In genomic region chr2:209933499-209934458, GRCh38 we compare ENCODE assay signal across 11 cellular contexts.
DNase-seq lines count a peak whose midpoint lies in the region; ATAC-seq, FAIRE-seq and TF ChIP-seq lines count a peak whose summit lies in the region.
"Had no signal": no experiment of that assay in that cellular context is flagged by ENCODE, and none has a peak within 500 bp of the region (broad histone marks: within the 10 kb centered on the region; RNA-seq: fewer than 3 reads in every experiment).

No MANE protein-coding gene starts in this region.

- no peaks in the 10 kb centered on the region for H3K36me3 ChIP-seq in endodermal cell (ENCODE audit: control insufficient read depth, insufficient read depth, low read length)
- H3K36me3 ChIP-seq in naive thymus-derived CD4-positive, alpha-beta T cell (ENCODE audit: control insufficient read depth in 2 of 3, insufficient read depth in 3 of 3, low read length in 3 of 3), result no peaks in the 10 kb centered on the region
- H3K36me3 ChIP-seq: SJSA1 had no signal

- no peaks in the 10 kb centered on the region for H3K4me1 ChIP-seq in endodermal cell (ENCODE audit: control insufficient read depth, insufficient read depth, low read length)
- no peaks in the 10 kb centered on the region for H3K4me1 ChIP-seq in naive thymus-derived CD4-positive, alpha-beta T cell (ENCODE audit: control insufficient read depth in 2 of 2, insufficient read depth in 2 of 2, low read length in 2 of 2)
- H3K4me1 ChIP-seq: SJSA1 had no signal

- peaks cover 5% of the 10 kb centered on the region for H3K4me1 Mint-ChIP-seq in endodermal cell
- no peaks in the 10 kb centered on the region for H3K4me1 Mint-ChIP-seq in naive thymus-derived CD4-positive, alpha-beta T cell
- H3K4me1 Mint-ChIP-seq: IgD-negative memory B cell had no signal

- H3K27me3 ChIP-seq in endodermal cell (ENCODE audit: control insufficient read depth, insufficient read depth, low read length, poor library complexity, severe bottlenecking), result no peaks in the 10 kb centered on the region
- no peaks in the 10 kb centered on the region for H3K27me3 ChIP-seq in naive thymus-derived CD4-positive, alpha-beta T cell (ENCODE audit: control insufficient read depth in 2 of 2, insufficient read depth in 2 of 2, low read length in 2 of 2)
- H3K27me3 ChIP-seq: SJSA1 had no signal

- no peak for FAIRE-seq in GM12891 (lab: Jason Lieb, UNC)

- H3K9me3 Mint-ChIP-seq in endodermal cell, result no peaks in the 10 kb centered on the region
- no peaks in the 10 kb centered on the region for H3K9me3 Mint-ChIP-seq in naive thymus-derived CD4-positive, alpha-beta T cell

- H3K36me3 Mint-ChIP-seq in endodermal cell (ENCODE audit: low read depth), result no peaks in the 10 kb centered on the region
- H3K36me3 Mint-ChIP-seq in naive thymus-derived CD4-positive, alpha-beta T cell, result no peaks in the 10 kb centered on the region
- H3K36me3 Mint-ChIP-seq: IgD-negative memory B cell had no signal

- TF ChIP-seq CTCF in endodermal cell (conservative IDR thresholded peaks at IDR 0.05), result no peak

- CTCF ChIA-PET in naive thymus-derived CD4-positive, alpha-beta T cell (lab: Charles Lee), result no interaction called here

- H3K27me3 Mint-ChIP-seq in endodermal cell (ENCODE audit: insufficient read depth), result no peaks in the 10 kb centered on the region
- H3K27me3 Mint-ChIP-seq in naive thymus-derived CD4-positive, alpha-beta T cell, result peaks cover 0 to 19% (median 10%) of the 10 kb centered on the region in 5 donors

- DNase-seq in ELR (ENCODE audit: low read depth) (peak; percentile 15), foreskin melanocyte (peak; percentile 97), pulmonary artery endothelial cell (ENCODE audit: low read depth, low spot score) (peak; percentile 2), endodermal cell (no peak), GM12891 (ENCODE audit: insufficient read length, low spot score) (no peak)
- no peak for DNase-seq in naive thymus-derived CD4-positive, alpha-beta T cell
- DNase-seq: stimulated activated CD4-positive, alpha-beta T cell treated with anti-CD3 and anti-CD28 coated beads, Interleukin-1b, Interleukin-23, amount 100 ng/mL, for 48 hours had no signal

- intact Hi-C loops in naive thymus-derived CD4-positive, alpha-beta T cell (cut with micrococcal nuclease), result no loop called here

- no peak for TF ChIP-seq POLR2A in GM12891 (IDR thresholded peaks at IDR 0.05; ENCODE audit: low read depth, low read length)

- no peak overlapping the region for H3K4me3 Mint-ChIP-seq in endodermal cell
- H3K4me3 Mint-ChIP-seq in naive thymus-derived CD4-positive, alpha-beta T cell, result no peak overlapping the region
- H3K4me3 Mint-ChIP-seq: IgD-negative memory B cell had no signal

- ATAC-seq in SK-N-SH treated with all-trans-retinoic acid at 6 μM for 48 hours (peak; percentile 92), HG03442 (IDR thresholded peaks at IDR 0.05; ENCODE audit: unreplicated experiment) (no peak)
- no peak for ATAC-seq in naive thymus-derived CD4-positive, alpha-beta T cell

- no peak overlapping the region for H3K4me3 ChIP-seq in endodermal cell (ENCODE audit: low read length)
- no peak overlapping the region for H3K4me3 ChIP-seq in naive thymus-derived CD4-positive, alpha-beta T cell (ENCODE audit: low read length)
- H3K4me3 ChIP-seq: SJSA1 had no signal

- no peak overlapping the region for H3K27ac ChIP-seq in endodermal cell (ENCODE audit: low read depth, low read length)
- H3K27ac ChIP-seq in naive thymus-derived CD4-positive, alpha-beta T cell (ENCODE audit: low read depth, low read length), result no peak overlapping the region
- H3K27ac ChIP-seq: SJSA1 had no signal

- 87 to 88% methylated on average over 8 to 11 of the region's 11 CpGs for WGBS in endodermal cell (ENCODE audit: insufficient coverage in 1 of 2, insufficient read length in 1 of 2), 2 experiments

- POLR2A ChIA-PET in naive thymus-derived CD4-positive, alpha-beta T cell (lab: Charles Lee), result no interaction called here

- H3K27ac Mint-ChIP-seq in endodermal cell, result no peak overlapping the region
- no peak overlapping the region for H3K27ac Mint-ChIP-seq in naive thymus-derived CD4-positive, alpha-beta T cell
- H3K27ac Mint-ChIP-seq: IgD-negative memory B cell had no signal

- no peaks in the 10 kb centered on the region for H3K9me3 ChIP-seq in endodermal cell (ENCODE audit: control insufficient read depth, low read length)
- no peaks in the 10 kb centered on the region for H3K9me3 ChIP-seq in naive thymus-derived CD4-positive, alpha-beta T cell (ENCODE audit: control insufficient read depth in 2 of 3, low read length in 3 of 3)
- H3K9me3 ChIP-seq: SJSA1 had no signal

- H3K9ac ChIP-seq in endodermal cell (ENCODE audit: extremely low read depth, low read length, poor library complexity, severe bottlenecking), result no peak overlapping the region

TF ChIP-seq in SK-N-SH treated with all-trans-retinoic acid at 6 μM for 48 hours, 23 proteins besides CTCF, POLR2A, EP300 and RAD21:
- TF ChIP-seq ISL1 (CRISPR knock-in tag; IDR thresholded peaks at IDR 0.05) (peak; percentile 91), OSR1 (CRISPR knock-in tag; IDR thresholded peaks at IDR 0.05) (no peak), ZNF70 (CRISPR knock-in tag; IDR thresholded peaks at IDR 0.05) (no peak), PPARA (CRISPR knock-in tag; IDR thresholded peaks at IDR 0.05; ENCODE audit: borderline replicate concordance) (no peak), BACH2 (CRISPR knock-in tag; IDR thresholded peaks at IDR 0.05; ENCODE audit: borderline replicate concordance) (no peak), CSRNP3 (CRISPR knock-in tag; IDR thresholded peaks at IDR 0.05) (no peak), ZNF8 (CRISPR knock-in tag; IDR thresholded peaks at IDR 0.05) (no peak), TCF4 (CRISPR knock-in tag; IDR thresholded peaks at IDR 0.05; ENCODE audit: borderline replicate concordance) (no peak)

TF ChIP-seq in GM12891, 5 proteins besides CTCF, POLR2A, EP300 and RAD21:
- TF ChIP-seq PAX5 (IDR thresholded peaks at IDR 0.05; ENCODE audit: insufficient read depth, low read length, severe bottlenecking) (no peak), POLR2AphosphoS5 (IDR thresholded peaks at IDR 0.05; ENCODE audit: low read depth, low read length) (no peak), TAF1 (IDR thresholded peaks at IDR 0.05; ENCODE audit: low read depth, low read length) (no peak), SPI1 (IDR thresholded peaks at IDR 0.05; ENCODE audit: low read depth, low read length) (no peak), POU2F2 (IDR thresholded peaks at IDR 0.05; ENCODE audit: low read depth, low read length) (no peak)
TF ChIP-seq in GM12891: peak in this region for 0.

Comparison
In these comparisons a context has a peak if more than half of its experiments do, and no peak if none do; other contexts are left out.
1. DNase-seq: peak in ELR (single experiment), foreskin melanocyte (single experiment) and pulmonary artery endothelial cell (single experiment); none in endodermal cell (single experiment), naive thymus-derived CD4-positive, alpha-beta T cell (0 of 9) and GM12891 (single experiment).